8 cellular contexts compared by ENCODE assay signal in the genomic region with DNA sequence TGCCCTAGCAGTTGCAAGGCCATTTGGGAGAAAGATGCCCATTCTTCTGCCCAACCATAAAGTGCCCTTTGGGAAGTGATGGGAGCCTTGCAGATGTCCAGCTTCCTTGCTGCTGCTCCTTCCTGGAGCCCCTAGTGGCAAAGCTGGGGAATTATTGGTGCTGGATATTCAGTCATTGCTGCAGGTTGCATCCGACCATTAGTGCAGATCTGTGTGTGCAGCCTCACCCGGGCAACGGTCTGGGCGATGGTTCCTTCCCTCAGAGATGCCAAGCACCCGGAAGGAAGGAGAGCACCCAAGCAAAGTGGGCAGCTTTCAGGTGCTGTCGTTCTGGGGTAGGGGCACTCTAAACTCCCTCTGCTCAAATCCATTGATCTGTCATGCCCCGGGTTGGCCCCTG.
DNase-seq lines count a peak whose midpoint lies in the region; ATAC-seq and TF ChIP-seq lines count a peak whose summit lies in the region.

No MANE protein-coding gene starts in this region.

- H3K4me3 ChIP-seq in HEK293 (ENCODE audit: low read depth, low read length) (no peak overlapping the region), fibroblast of pulmonary artery (replicated peaks; ENCODE audit: low read depth, low read length) (no peak overlapping the region), psoas muscle (no peak overlapping the region), vagina (no peak overlapping the region)

- CTCF ChIA-PET in HEK293 (lab: Yijun Ruan, JAX): interaction anchor here (0.6 to 2.3 kb wide), 23 partner anchors 8 to 661 kb away, joined by 3 to 8 read pairs (median 3); no protein-coding TSS in a partner anchor

- H3K27me3 ChIP-seq in psoas muscle (ENCODE audit: insufficient read depth in 3 of 3, low read length in 2 of 3) (peaks cover 0 to 35% (median 6%) of the 10 kb centered on the region in 3 donors), vagina (no peaks in the 10 kb centered on the region)

- TF ChIP-seq CTCF in HEK293 (tag by site-specific recombination; IDR thresholded peaks at IDR 0.05): peak; percentile 54; the same call in 1 of the 2 replicates
- TF ChIP-seq CTCF in fibroblast of pulmonary artery (IDR thresholded peaks at IDR 0.05; ENCODE audit: low read length, missing control alignments): peak; percentile 95
- TF ChIP-seq CTCF in psoas muscle (IDR thresholded peaks at IDR 0.05): peak; percentile 48
- peak in 1 of 3 experiments; percentile 41 for TF ChIP-seq CTCF in vagina (IDR thresholded peaks at IDR 0.05)

- H3K4me1 ChIP-seq in HEK293 (ENCODE audit: control insufficient read depth, insufficient read depth, low read length): no peaks in the 10 kb centered on the region
- no peaks in the 10 kb centered on the region for H3K4me1 ChIP-seq in psoas muscle
- peaks cover 5% of the 10 kb centered on the region for H3K4me1 ChIP-seq in vagina

- H3K9me3 ChIP-seq in HEK293 (ENCODE audit: control insufficient read depth, insufficient read depth, low read depth, low read length) (no peaks in the 10 kb centered on the region), psoas muscle (no peaks in the 10 kb centered on the region), vagina (no peaks in the 10 kb centered on the region)

- intact Hi-C loops in psoas muscle (cut with DNase I) (no loop called here), vagina (cut with DNase I) (no loop called here)

- 20 to 33% (median 31%) methylated on average over 7 of the region's 7 CpGs for WGBS in psoas muscle, 3 donors

- no peaks in the 10 kb centered on the region for H3K36me3 ChIP-seq in HEK293 (ENCODE audit: control insufficient read depth in 2 of 2, insufficient read depth in 1 of 2, low read length in 2 of 2)
- H3K36me3 ChIP-seq in psoas muscle (ENCODE audit: insufficient read depth in 1 of 2, low read depth in 1 of 2): no peaks in the 10 kb centered on the region
- no peaks in the 10 kb centered on the region for H3K36me3 ChIP-seq in vagina

- no peak overlapping the region for H3K27ac ChIP-seq in HEK293 (ENCODE audit: extremely low read depth, low read depth, low read length)
- H3K27ac ChIP-seq in psoas muscle: no peak overlapping the region
- no peak overlapping the region for H3K27ac ChIP-seq in vagina

- ATAC-seq in psoas muscle (peak in 1 of 4 donors; percentile 59), GM21529 (IDR thresholded peaks at IDR 0.05; ENCODE audit: unreplicated experiment) (no peak), GM19452 (IDR thresholded peaks at IDR 0.05; ENCODE audit: unreplicated experiment) (no peak)

- no peak for TF ChIP-seq POLR2A in vagina (IDR thresholded peaks at IDR 0.05)

- POLR2A ChIA-PET in HEK293 (lab: Yijun Ruan, JAX): no interaction called here

- peak; percentile 61 for DNase-seq in COLO829 (ENCODE audit: low spot score)
- DNase-seq in RPMI8226: peak; percentile 52
- DNase-seq in fibroblast of pulmonary artery (ENCODE audit: low read depth): peak; percentile 62
- peak in 1 of 2 donors; percentile 17 for DNase-seq in psoas muscle
- DNase-seq in vagina (ENCODE audit: extremely low spot score in 2 of 2): no peak

TF ChIP-seq in HEK293, 187 proteins besides CTCF, POLR2A, EP300 and RAD21:
- TF ChIP-seq TCF7L2 (IDR thresholded peaks at IDR 0.05; ENCODE audit: borderline replicate concordance, low read depth, low read length) (no peak), ZNF777 (tag by site-specific recombination; IDR thresholded peaks at IDR 0.05; ENCODE audit: borderline replicate concordance) (no peak), ZNF521 (tag by site-specific recombination; IDR thresholded peaks at IDR 0.05) (no peak), ZNF600 (tag by site-specific recombination; IDR thresholded peaks at IDR 0.05) (no peak), ZNF747 (tag by site-specific recombination; IDR thresholded peaks at IDR 0.05) (no peak), PBX3 (CRISPR knock-in tag; IDR thresholded peaks at IDR 0.05) (no peak), KLF16 (tag by site-specific recombination; IDR thresholded peaks at IDR 0.05) (no peak), ZNF223 (tag by site-specific recombination; IDR thresholded peaks at IDR 0.05) (no peak), ZNF776 (tag by site-specific recombination; IDR thresholded peaks at IDR 0.05; ENCODE audit: borderline replicate concordance) (no peak), MZF1 (tag by site-specific recombination; IDR thresholded peaks at IDR 0.05; ENCODE audit: borderline replicate concordance) (no peak), ZNF391 (tag by site-specific recombination; IDR thresholded peaks at IDR 0.05; ENCODE audit: borderline replicate concordance, low read depth) (no peak), ZNF707 (tag by site-specific recombination; IDR thresholded peaks at IDR 0.05) (no peak), ZNF488 (tag by site-specific recombination; IDR thresholded peaks at IDR 0.05) (no peak), ZNF311 (tag by site-specific recombination; IDR thresholded peaks at IDR 0.05; ENCODE audit: borderline replicate concordance) (no peak), GLI2 (tag by site-specific recombination; IDR thresholded peaks at IDR 0.05; ENCODE audit: borderline replicate concordance, low read depth) (no peak), ZNF623 (tag by site-specific recombination; IDR thresholded peaks at IDR 0.05) (no peak), KLF10 (tag by site-specific recombination; IDR thresholded peaks at IDR 0.05) (no peak)
- TF ChIP-seq, protein P1, sequence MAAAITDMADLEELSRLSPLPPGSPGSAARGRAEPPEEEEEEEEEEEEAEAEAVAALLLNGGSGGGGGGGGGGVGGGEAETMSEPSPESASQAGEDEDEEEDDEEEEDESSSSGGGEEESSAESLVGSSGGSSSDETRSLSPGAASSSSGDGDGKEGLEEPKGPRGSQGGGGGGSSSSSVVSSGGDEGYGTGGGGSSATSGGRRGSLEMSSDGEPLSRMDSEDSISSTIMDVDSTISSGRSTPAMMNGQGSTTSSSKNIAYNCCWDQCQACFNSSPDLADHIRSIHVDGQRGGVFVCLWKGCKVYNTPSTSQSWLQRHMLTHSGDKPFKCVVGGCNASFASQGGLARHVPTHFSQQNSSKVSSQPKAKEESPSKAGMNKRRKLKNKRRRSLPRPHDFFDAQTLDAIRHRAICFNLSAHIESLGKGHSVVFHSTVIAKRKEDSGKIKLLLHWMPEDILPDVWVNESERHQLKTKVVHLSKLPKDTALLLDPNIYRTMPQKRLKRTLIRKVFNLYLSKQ (tag by site-specific recombination; IDR thresholded peaks at IDR 0.05; ENCODE audit: borderline replicate concordance): no peak
- TF ChIP-seq, protein P2, sequence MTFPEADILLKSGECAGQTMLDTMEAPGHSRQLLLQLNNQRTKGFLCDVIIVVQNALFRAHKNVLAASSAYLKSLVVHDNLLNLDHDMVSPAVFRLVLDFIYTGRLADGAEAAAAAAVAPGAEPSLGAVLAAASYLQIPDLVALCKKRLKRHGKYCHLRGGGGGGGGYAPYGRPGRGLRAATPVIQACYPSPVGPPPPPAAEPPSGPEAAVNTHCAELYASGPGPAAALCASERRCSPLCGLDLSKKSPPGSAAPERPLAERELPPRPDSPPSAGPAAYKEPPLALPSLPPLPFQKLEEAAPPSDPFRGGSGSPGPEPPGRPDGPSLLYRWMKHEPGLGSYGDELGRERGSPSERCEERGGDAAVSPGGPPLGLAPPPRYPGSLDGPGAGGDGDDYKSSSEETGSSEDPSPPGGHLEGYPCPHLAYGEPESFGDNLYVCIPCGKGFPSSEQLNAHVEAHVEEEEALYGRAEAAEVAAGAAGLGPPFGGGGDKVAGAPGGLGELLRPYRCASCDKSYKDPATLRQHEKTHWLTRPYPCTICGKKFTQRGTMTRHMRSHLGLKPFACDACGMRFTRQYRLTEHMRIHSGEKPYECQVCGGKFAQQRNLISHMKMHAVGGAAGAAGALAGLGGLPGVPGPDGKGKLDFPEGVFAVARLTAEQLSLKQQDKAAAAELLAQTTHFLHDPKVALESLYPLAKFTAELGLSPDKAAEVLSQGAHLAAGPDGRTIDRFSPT (tag by site-specific recombination; IDR thresholded peaks at IDR 0.05): no peak
TF ChIP-seq in HEK293: peak in this region for 0.

Comparison
In these comparisons a context has a peak if more than half of its experiments do, and no peak if none do; other contexts are left out.
1. DNase-seq: peak in COLO829 (single experiment), RPMI8226 (single experiment) and fibroblast of pulmonary artery (single experiment); none in vagina (0 of 2).